ENCODE assay signal across 19 cellular contexts in the genomic region with DNA sequence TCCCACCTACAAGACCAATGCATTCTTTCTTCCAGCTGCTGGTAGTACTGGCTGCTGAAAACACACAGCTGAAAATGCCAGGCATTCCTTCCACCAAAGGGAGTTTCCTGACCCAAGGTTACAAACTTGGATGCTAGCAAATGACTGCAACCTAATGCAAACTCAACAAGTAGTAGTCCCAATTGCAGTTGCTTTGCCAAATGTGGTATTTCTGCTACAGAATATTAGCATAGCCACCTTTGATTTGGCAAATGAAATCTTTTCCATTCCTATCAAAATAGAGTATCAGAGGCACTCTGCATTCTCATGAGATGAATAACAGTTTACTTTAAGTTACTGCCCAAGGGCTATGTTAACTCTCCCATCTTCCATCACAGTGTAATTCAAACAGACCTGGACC.
DNase-seq lines count a peak whose midpoint lies in the region; ATAC-seq and TF ChIP-seq lines count a peak whose summit lies in the region.
"Had no signal": no experiment of that assay in that cellular context is flagged by ENCODE, and none has a peak within 500 bp of the region (broad histone marks: within the 10 kb centered on the region; RNA-seq: fewer than 3 reads in every experiment).

No MANE protein-coding gene starts in this region.

- H3K27ac Mint-ChIP-seq in activated naive CD4-positive, alpha-beta T cell treated with anti-CD3 and anti-CD28 coated beads, Interleukin-2, amount 10 ng/mL, durations not matched to agents 7 days and 5 days: no peak overlapping the region
- H3K27ac Mint-ChIP-seq in T-helper 17 cell: no peak overlapping the region
- H3K27ac Mint-ChIP-seq: activated T-helper 2 cell treated with anti-CD3 and anti-CD28 coated beads, Interferon-gamma antibody, Interleukin-2, Interleukin-4, amounts not matched to agents 10 μg/mL and 5 μg/mL and 100 μg/mL, durations not matched to agents 14 hours and 24 hours and 36 hours; effector memory CD8-positive, alpha-beta T cell had no signal

- H3K27me3 ChIP-seq in uterus: no peaks in the 10 kb centered on the region
- H3K27me3 ChIP-seq: ascending aorta, right lobe of liver had no signal

- DNase-seq in ACHN (peak; percentile 1), LHCN-M2 (ENCODE audit: low read depth) (peak; percentile 2), cardiac fibroblast (ENCODE audit: low read depth in 2 of 2) (peak; percentile 7 to 20), iris pigment epithelial cell (ENCODE audit: low read depth) (peak; percentile 64), uterus (no peak), T-helper 17 cell (no peak)
- DNase-seq in activated naive CD4-positive, alpha-beta T cell treated with anti-CD3 and anti-CD28 coated beads, Interleukin-2, amount 10 ng/mL, durations not matched to agents 7 days and 5 days: no peak
- DNase-seq in activated CD4-positive, alpha-beta T cell treated with anti-CD3 and anti-CD28 coated beads, Interleukin-2, amount 50 U/mL, for 48 hours: no peak
- DNase-seq: activated CD8-positive, alpha-beta memory T cell treated with anti-CD3 and anti-CD28 coated beads for 24 hours; effector memory CD8-positive, alpha-beta T cell; GF-D8; glutamatergic neuron; NCI-H1092; right lobe of liver; SK-N-SH; stimulated activated CD4-positive, alpha-beta T cell treated with anti-CD3 and anti-CD28 coated beads, Interleukin-4, amount 100 ng/mL, for 4 hours had no signal

- H3K4me3 Mint-ChIP-seq in activated naive CD4-positive, alpha-beta T cell treated with anti-CD3 and anti-CD28 coated beads, Interleukin-2, amount 10 ng/mL, durations not matched to agents 7 days and 5 days: no peak overlapping the region
- H3K4me3 Mint-ChIP-seq in T-helper 17 cell: no peak overlapping the region
- H3K4me3 Mint-ChIP-seq: effector memory CD8-positive, alpha-beta T cell; neural crest cell had no signal

- H3K4me1 ChIP-seq in uterus: no peaks in the 10 kb centered on the region
- H3K4me1 ChIP-seq: ascending aorta, right lobe of liver had no signal

- no peaks in the 10 kb centered on the region for H3K9me3 ChIP-seq in uterus
- no peaks in the 10 kb centered on the region for H3K9me3 ChIP-seq in T-helper 17 cell (ENCODE audit: control insufficient read depth, low read length, poor library complexity, severe bottlenecking)
- H3K9me3 ChIP-seq: ascending aorta, right lobe of liver, SK-N-SH had no signal

- no peaks in the 10 kb centered on the region for H3K36me3 ChIP-seq in uterus
- H3K36me3 ChIP-seq: ascending aorta, right lobe of liver had no signal

- H3K4me3 ChIP-seq in cardiac fibroblast (replicated peaks in 1 of 2; ENCODE audit: low read depth in 2 of 2, low read length in 2 of 2) (no peak overlapping the region), uterus (no peak overlapping the region)
- H3K4me3 ChIP-seq: ascending aorta, right lobe of liver had no signal

- peaks cover 9% of the 10 kb centered on the region for H3K9me3 Mint-ChIP-seq in activated naive CD4-positive, alpha-beta T cell treated with anti-CD3 and anti-CD28 coated beads, Interleukin-2, amount 10 ng/mL, durations not matched to agents 7 days and 5 days
- H3K9me3 Mint-ChIP-seq: neural crest cell had no signal

- CTCF ChIA-PET in activated naive CD4-positive, alpha-beta T cell treated with anti-CD3 and anti-CD28 coated beads, Interleukin-2, amount 10 ng/mL, durations not matched to agents 7 days and 5 days (lab: Charles Lee): no interaction called here

- no peak for ATAC-seq in T-helper 17 cell
- ATAC-seq: effector memory CD8-positive, alpha-beta T cell; right lobe of liver had no signal

- H3K27me3 Mint-ChIP-seq in activated naive CD4-positive, alpha-beta T cell treated with anti-CD3 and anti-CD28 coated beads, Interleukin-2, amount 10 ng/mL, durations not matched to agents 7 days and 5 days: no peaks in the 10 kb centered on the region
- H3K27me3 Mint-ChIP-seq in T-helper 17 cell: no peaks in the 10 kb centered on the region
- H3K27me3 Mint-ChIP-seq: effector memory CD8-positive, alpha-beta T cell had no signal

- H3K36me3 Mint-ChIP-seq in activated naive CD4-positive, alpha-beta T cell treated with anti-CD3 and anti-CD28 coated beads, Interleukin-2, amount 10 ng/mL, durations not matched to agents 7 days and 5 days: no peaks in the 10 kb centered on the region
- H3K36me3 Mint-ChIP-seq in T-helper 17 cell (ENCODE audit: low read depth): no peaks in the 10 kb centered on the region

- no peak for TF ChIP-seq POLR2A in uterus (IDR thresholded peaks at IDR 0.05)

- H3K4me1 Mint-ChIP-seq in activated naive CD4-positive, alpha-beta T cell treated with anti-CD3 and anti-CD28 coated beads, Interleukin-2, amount 10 ng/mL, durations not matched to agents 7 days and 5 days: no peaks in the 10 kb centered on the region
- no peaks in the 10 kb centered on the region for H3K4me1 Mint-ChIP-seq in T-helper 17 cell

- no peak overlapping the region for H3K27ac ChIP-seq in uterus
- H3K27ac ChIP-seq: ascending aorta, right lobe of liver had no signal

- no peak for TF ChIP-seq CTCF in cardiac fibroblast (IDR thresholded peaks at IDR 0.05; ENCODE audit: low read depth, low read length)
- no peak for TF ChIP-seq CTCF in uterus (IDR thresholded peaks at IDR 0.05)

- in situ Hi-C loops in ACHN (cut with HindIII; ENCODE audit: low pct_ligation_motif_present, low pct_unique_long_range_greater_than_20kb, low sequenced_read_pairs): no loop called here

- intact Hi-C loops in uterus (cut with DNase I; ENCODE audit: low total_unique reads): no loop called here

Comparison
In these comparisons a context has a peak if more than half of its experiments do, and no peak if none do; other contexts are left out.
1. DNase-seq: peak in ACHN (single experiment), LHCN-M2 (single experiment), cardiac fibroblast (2 of 2) and iris pigment epithelial cell (single experiment); none in activated naive CD4-positive, alpha-beta T cell treated with anti-CD3 and anti-CD28 coated beads, Interleukin-2, amount 10 ng/mL, durations not matched to agents 7 days and 5 days (single experiment), uterus (0 of 2), activated CD4-positive, alpha-beta T cell treated with anti-CD3 and anti-CD28 coated beads, Interleukin-2, amount 50 U/mL, for 48 hours (0 of 2) and T-helper 17 cell (0 of 3).